25 cellular contexts compared by ENCODE assay signal in the genomic region with DNA sequence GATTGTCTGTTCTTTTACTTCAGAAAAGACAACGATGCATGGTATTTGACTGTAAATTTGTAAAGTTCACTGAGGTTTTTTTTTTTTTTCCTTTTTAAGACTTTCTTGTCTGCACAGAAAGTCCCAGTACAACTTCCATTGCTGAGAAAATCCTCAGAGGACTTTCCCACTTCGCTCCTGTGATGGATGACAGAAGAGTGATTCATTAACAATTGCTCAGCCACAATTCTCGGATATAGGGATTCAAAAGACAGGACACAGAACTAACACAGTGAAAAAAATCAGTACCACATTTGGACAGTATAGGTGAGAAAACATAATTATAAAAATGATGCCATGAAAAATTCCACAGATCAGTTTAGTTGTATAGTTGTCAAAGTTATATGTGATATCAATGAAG. TPM values are rescaled to one million over a fixed set of nuclear protein-coding genes. Genes with fewer than 3 reads are reported as not detected.
DNase-seq lines count a peak whose midpoint lies in the region; ATAC-seq and TF ChIP-seq lines count a peak whose summit lies in the region.
"Had no signal": no experiment of that assay in that cellular context is flagged by ENCODE, and none has a peak within 500 bp of the region (broad histone marks: within the 10 kb centered on the region; RNA-seq: fewer than 3 reads in every experiment).

No MANE protein-coding gene starts in this region.

- intact Hi-C loops in ascending aorta (cut with DNase I), result no loop called here

- in situ Hi-C loops in brain microvascular endothelial cell (cut with HindIII; ENCODE audit: low pct_ligation_motif_present, low sequenced_read_pairs), result no loop called here

- H3K27ac ChIP-seq in brain microvascular endothelial cell, result peak overlapping the region; percentile 50
- H3K27ac ChIP-seq in foreskin keratinocyte, result no peak overlapping the region
- H3K27ac ChIP-seq in ascending aorta, result no peak overlapping the region
- H3K27ac ChIP-seq: hepatocyte, lower lobe of right lung, neural progenitor cell, prostate gland had no signal

- H3K4me1 ChIP-seq in foreskin keratinocyte (no peaks in the 10 kb centered on the region), ascending aorta (no peaks in the 10 kb centered on the region)
- H3K4me1 ChIP-seq: lower lobe of right lung, neural progenitor cell, prostate gland had no signal

- H3K9me3 ChIP-seq in ascending aorta, result no peaks in the 10 kb centered on the region
- H3K9me3 ChIP-seq: lower lobe of right lung, prostate gland had no signal

- H3K4me3 ChIP-seq in brain microvascular endothelial cell (ENCODE audit: low read depth, low read length) (no peak overlapping the region), ascending aorta (no peak overlapping the region)
- H3K4me3 ChIP-seq: hepatocyte, lower lobe of right lung, neural progenitor cell, prostate gland had no signal

- peak; percentile 18 for DNase-seq in HK-2 (ENCODE audit: unreplicated experiment)
- peak; percentile 60 for DNase-seq in brain microvascular endothelial cell
- peak; percentile 38 to 61 for DNase-seq in foreskin keratinocyte
- peak; percentile 32 for DNase-seq in stromal cell of bone marrow (ENCODE audit: low read depth)
- DNase-seq in ascending aorta (ENCODE audit: low spot score in 2 of 2), result no peak
- DNase-seq in NCI-H1436 treated with DMSO at 0.1 percent for 48 hours (lab: John Stamatoyannopoulos, UW), result no peak
- no peak for DNase-seq in activated CD8-positive, alpha-beta memory T cell treated with anti-CD3 and anti-CD28 coated beads for 24 hours
- DNase-seq: activated CD4-positive, alpha-beta T cell treated with anti-CD3 and anti-CD28 coated beads for 36 hours; CD8-positive, alpha-beta memory T cell; DMS53; islet precursor cell; Karpas-422; lower lobe of right lung; NCI-H1092 treated with DMSO at 0.1 percent for 48 hours; NCI-H2029 treated with DMSO at 0.1 percent for 48 hours; NCI-H345; NCI-H774; OCI-M1; small intestine; stimulated activated CD4-positive, alpha-beta T cell treated with anti-CD3 and anti-CD28 coated beads, Interleukin-2, amount 100 ng/mL, for 24 hours; T-helper 1 cell had no signal

- TF ChIP-seq CTCF in brain microvascular endothelial cell (IDR thresholded peaks at IDR 0.05; ENCODE audit: low read depth, low read length, missing control alignments) (no peak), foreskin keratinocyte (conservative IDR thresholded peaks at IDR 0.05) (no peak), ascending aorta (IDR thresholded peaks at IDR 0.05) (no peak)

- H3K27me3 ChIP-seq in brain microvascular endothelial cell (replicated peaks) (no peaks in the 10 kb centered on the region), foreskin keratinocyte (no peaks in the 10 kb centered on the region), ascending aorta (no peaks in the 10 kb centered on the region)
- H3K27me3 ChIP-seq: hepatocyte, neural progenitor cell had no signal

- ATAC-seq in foreskin keratinocyte, result peak; percentile 73
- ATAC-seq: activated CD4-positive, alpha-beta T cell treated with anti-CD3 and anti-CD28 coated beads for 36 hours; lower lobe of right lung; stimulated activated memory B cell treated with anti-CD40 and anti-IgM and Interleukin-4, amounts not matched to agents 10 μg/mL and 1 μg/mL and 100 μg/mL, for 72 hours had no signal

- H3K36me3 ChIP-seq in brain microvascular endothelial cell (replicated peaks), result peaks cover 19% of the 10 kb centered on the region
- H3K36me3 ChIP-seq in ascending aorta, result peaks cover 36 to 63% of the 10 kb centered on the region in 2 donors

RNA-seq across cellular contexts. Expression of gene SEC23IP, which starts 48.0 kb away (rescaled TPM):
- total RNA-seq in foreskin keratinocyte (33.4 and 35.8 TPM in 2 replicates), ascending aorta (17.1 TPM)
- 11.0 and 11.8 TPM in 2 replicates for polyA plus RNA-seq in foreskin keratinocyte

Comparison
In these comparisons a context has a peak if more than half of its experiments do, and no peak if none do; other contexts are left out.
1. DNase-seq: peak in HK-2 (single experiment), brain microvascular endothelial cell (single experiment), foreskin keratinocyte (2 of 2) and stromal cell of bone marrow (single experiment); none in ascending aorta (0 of 2), NCI-H1436 treated with DMSO at 0.1 percent for 48 hours (single experiment) and activated CD8-positive, alpha-beta memory T cell treated with anti-CD3 and anti-CD28 coated beads for 24 hours (single experiment).